In the genomic region with DNA sequence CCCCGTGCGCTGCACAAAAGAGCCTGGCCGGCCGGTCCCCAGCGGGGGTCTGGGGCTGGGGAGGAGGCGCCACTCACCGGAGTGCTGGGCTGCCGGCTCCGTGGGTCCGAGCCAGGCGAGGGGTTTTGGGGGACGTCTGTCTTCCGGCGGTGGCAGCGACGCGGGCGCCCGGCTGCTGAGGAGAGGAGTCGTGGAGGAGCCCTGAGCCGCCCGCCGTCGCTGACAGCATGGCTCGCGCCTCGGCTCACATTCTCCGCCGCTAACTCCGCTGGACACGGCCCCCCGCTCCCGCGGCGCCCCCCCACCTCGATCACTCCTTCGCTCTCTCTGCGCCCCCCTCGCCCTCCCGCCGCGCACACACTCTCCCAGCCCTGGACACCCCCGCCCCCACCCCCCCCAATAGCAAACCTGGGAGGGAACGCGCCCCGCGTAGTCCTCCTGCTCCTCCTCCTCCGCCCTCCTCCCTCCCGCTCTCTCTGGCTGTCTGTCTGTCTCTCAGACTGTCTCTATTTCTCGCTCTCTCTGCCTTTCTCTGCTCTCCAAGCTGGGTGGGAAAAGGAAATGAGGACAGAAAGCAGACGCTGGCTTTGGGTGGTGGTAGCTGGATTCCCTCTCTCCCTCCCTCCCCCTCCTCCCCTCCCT, we compare ENCODE assay signal across 1 cellular context.
TF ChIP-seq lines count a peak whose summit lies in the region.

No MANE protein-coding gene starts in this region.

TF ChIP-seq in H1, 55 proteins besides CTCF, POLR2A, EP300 and RAD21:
- TF ChIP-seq, protein P1, sequence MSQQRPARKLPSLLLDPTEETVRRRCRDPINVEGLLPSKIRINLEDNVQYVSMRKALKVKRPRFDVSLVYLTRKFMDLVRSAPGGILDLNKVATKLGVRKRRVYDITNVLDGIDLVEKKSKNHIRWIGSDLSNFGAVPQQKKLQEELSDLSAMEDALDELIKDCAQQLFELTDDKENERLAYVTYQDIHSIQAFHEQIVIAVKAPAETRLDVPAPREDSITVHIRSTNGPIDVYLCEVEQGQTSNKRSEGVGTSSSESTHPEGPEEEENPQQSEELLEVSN (IDR thresholded peaks at IDR 0.05): no peak
- TF ChIP-seq RBBP5 (IDR thresholded peaks at IDR 0.05; ENCODE audit: borderline replicate concordance, low read depth, low read length) (no peak), SIX5 (IDR thresholded peaks at IDR 0.05; ENCODE audit: low read depth, low read length) (no peak), KDM4A (IDR thresholded peaks at IDR 0.05; ENCODE audit: low read depth, low read length, severe bottlenecking) (peak; percentile 42), SIRT6 (IDR thresholded peaks at IDR 0.05; ENCODE audit: low read length) (no peak), SIN3A (conservative IDR thresholded peaks at IDR 0.05 in 1 of 2, IDR thresholded peaks at IDR 0.05 in 1 of 2; ENCODE audit: low read depth in 1 of 2, low read length in 2 of 2) (0 out of 4 replicates have a peak, but pooled peaks of 1 of the 2 experiments have one; percentile 46), JUN (IDR thresholded peaks at IDR 0.05; ENCODE audit: low read depth, low read length) (no peak), BRCA1 (IDR thresholded peaks at IDR 0.05; ENCODE audit: low read depth, low read length) (no peak), TCF12 (IDR thresholded peaks at IDR 0.05; ENCODE audit: low read depth, low read length) (no peak), CBX8 (IDR thresholded peaks at IDR 0.05; ENCODE audit: borderline replicate concordance, low read depth, low read length) (no peak), HDAC6 (IDR thresholded peaks at IDR 0.05; ENCODE audit: low read depth, low read length) (no peak), CTBP2 (IDR thresholded peaks at IDR 0.05; ENCODE audit: borderline replicate concordance, insufficient read depth, insufficient read length, low read length) (peak; percentile 20), GTF2F1 (IDR thresholded peaks at IDR 0.05; ENCODE audit: borderline replicate concordance, low read depth, low read length) (no peak), SUZ12 (IDR thresholded peaks at IDR 0.05; ENCODE audit: low read length) (no peak), SP1 (IDR thresholded peaks at IDR 0.05; ENCODE audit: low read depth, low read length) (no peak), EZH2 (IDR thresholded peaks at IDR 0.05; ENCODE audit: low read depth, low read length, severe bottlenecking) (no peak), FOSL1 (IDR thresholded peaks at IDR 0.05; ENCODE audit: insufficient read depth, low read depth, low read length) (no peak), CHD2 (IDR thresholded peaks at IDR 0.05; ENCODE audit: low read length) (no peak)
